15 cellular contexts compared by ENCODE assay signal in the genomic region with DNA sequence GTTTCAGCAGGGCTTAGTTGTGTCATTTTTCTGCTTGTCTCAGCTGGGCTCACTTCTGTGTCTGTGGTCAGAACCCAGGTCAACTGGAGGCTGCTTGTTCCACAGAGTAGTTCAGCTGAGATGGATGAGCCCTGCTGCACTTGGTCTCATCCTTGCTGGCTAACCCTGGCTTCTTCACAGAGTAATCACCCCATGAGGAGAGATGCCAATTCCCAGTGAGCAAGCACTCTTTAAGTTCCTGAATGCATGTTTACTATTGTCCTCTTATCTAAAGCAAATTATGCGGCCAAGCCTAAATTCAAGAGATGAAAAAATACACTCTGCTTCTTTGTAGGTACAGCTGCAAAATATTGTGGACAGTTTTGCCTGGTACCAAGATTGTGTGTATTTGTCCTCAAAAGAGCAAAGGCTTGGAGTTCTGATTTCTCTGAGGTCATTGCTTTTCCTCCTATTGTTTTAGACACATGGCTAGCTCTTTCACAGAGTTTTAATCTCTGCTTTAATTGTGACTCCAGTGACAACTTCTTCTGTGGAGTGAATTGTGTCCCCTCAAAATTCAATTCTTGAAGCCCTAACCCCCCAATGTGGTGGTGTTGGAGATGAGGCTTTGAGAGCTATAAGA.
DNase-seq lines count a peak whose midpoint lies in the region; ATAC-seq, FAIRE-seq and TF ChIP-seq lines count a peak whose summit lies in the region.
"Had no signal": no experiment of that assay in that cellular context is flagged by ENCODE, and none has a peak within 500 bp of the region (broad histone marks: within the 10 kb centered on the region; RNA-seq: fewer than 3 reads in every experiment).

No MANE protein-coding gene starts in this region.

- H3K4me1 Mint-ChIP-seq in activated CD4-positive, alpha-beta memory T cell treated with anti-CD3 and anti-CD28 coated beads for 36 hours (ENCODE audit: low read depth), result no peaks in the 10 kb centered on the region
- H3K4me1 Mint-ChIP-seq in activated T-helper 1 cell treated with anti-CD3 and anti-CD28 coated beads, Interleukin-12 subunit alpha, Interleukin-12 subunit beta, Interleukin-2, Interleukin-4 antibody, amounts not matched to agents 30 ng/mL and 10 ng/mL and 1 ng/mL, durations not matched to agents 14 hours and 24 hours and 36 hours (ENCODE audit: low read depth), result no peaks in the 10 kb centered on the region
- H3K4me1 Mint-ChIP-seq: activated naive CD4-positive, alpha-beta T cell treated with anti-CD3 and anti-CD28 coated beads, Interleukin-2, amount 50 U/mL, for 24 hours had no signal

- H3K4me3 Mint-ChIP-seq in activated CD4-positive, alpha-beta memory T cell treated with anti-CD3 and anti-CD28 coated beads for 36 hours, result no peak overlapping the region
- H3K4me3 Mint-ChIP-seq in activated T-helper 1 cell treated with anti-CD3 and anti-CD28 coated beads, Interleukin-12 subunit alpha, Interleukin-12 subunit beta, Interleukin-2, Interleukin-4 antibody, amounts not matched to agents 30 ng/mL and 10 ng/mL and 1 ng/mL, durations not matched to agents 14 hours and 24 hours and 36 hours, result no peak overlapping the region
- H3K4me3 Mint-ChIP-seq: activated naive CD4-positive, alpha-beta T cell treated with anti-CD3 and anti-CD28 coated beads, Interleukin-2, amount 50 U/mL, for 24 hours; WTC11 had no signal

- H3K4me2 ChIP-seq in keratinocyte (ENCODE audit: control insufficient read depth, extremely low read depth, insufficient read depth, low read depth, low read length), result no peak overlapping the region

- H3K27ac ChIP-seq in left ventricle myocardium inferior (replicated peaks), result peak overlapping the region; percentile 26
- H3K27ac ChIP-seq in keratinocyte (ENCODE audit: control insufficient read depth, insufficient read depth, low read length), result no peak overlapping the region
- H3K27ac ChIP-seq: lower lobe of right lung had no signal

- no peaks in the 10 kb centered on the region for H4K20me1 ChIP-seq in keratinocyte (ENCODE audit: control insufficient read depth, extremely low read depth, insufficient read depth, low read length)

- peak overlapping the region; percentile 54 for H2AFZ ChIP-seq in keratinocyte (ENCODE audit: control insufficient read depth, low read length)

- intact Hi-C loops in left ventricle myocardium inferior (cut with micrococcal nuclease), result no loop called here
- intact Hi-C loops in left ventricle myocardium superior (cut with micrococcal nuclease), result no loop called here
- intact Hi-C loops in activated CD4-positive, alpha-beta memory T cell treated with anti-CD3 and anti-CD28 coated beads for 36 hours (cut with micrococcal nuclease), result no loop called here
- intact Hi-C loops in activated T-helper 1 cell treated with anti-CD3 and anti-CD28 coated beads, Interleukin-12 subunit alpha, Interleukin-12 subunit beta, Interleukin-2, Interleukin-4 antibody, amounts not matched to agents 30 ng/mL and 10 ng/mL and 1 ng/mL, durations not matched to agents 14 hours and 24 hours and 36 hours (cut with micrococcal nuclease), result no loop called here

- no peaks in the 10 kb centered on the region for H3K9me1 ChIP-seq in keratinocyte (ENCODE audit: control insufficient read depth, extremely low read depth, insufficient read depth, low read length)

- H3K9me3 ChIP-seq in left ventricle myocardium inferior (replicated peaks) (peaks cover 7% of the 10 kb centered on the region), keratinocyte (ENCODE audit: control insufficient read depth, low read depth, low read length) (no peaks in the 10 kb centered on the region)
- H3K9me3 ChIP-seq: lower lobe of right lung had no signal

- POLR2A ChIA-PET in activated CD4-positive, alpha-beta memory T cell treated with anti-CD3 and anti-CD28 coated beads for 36 hours (lab: Charles Lee), result no interaction called here

- ATAC-seq in left ventricle myocardium superior, result no peak
- ATAC-seq: stimulated activated naive CD8-positive, alpha-beta T cell treated with anti-CD3 and anti-CD28 coated beads, Interleukin-15, Interleukin-2, amounts not matched to agents 100 U/mL and 50 U/mL, for 24 hours; WTC11 had no signal

- no peak for TF ChIP-seq CTCF in left ventricle myocardium inferior (IDR thresholded peaks at IDR 0.05; ENCODE audit: borderline replicate concordance)
- no peak for TF ChIP-seq CTCF in astrocyte of the spinal cord (IDR thresholded peaks at IDR 0.05; ENCODE audit: low read depth, low read length)
- no peak for TF ChIP-seq CTCF in keratinocyte (optimal IDR thresholded peaks at IDR 0.05 in 1 of 3, IDR thresholded peaks at IDR 0.05 in 1 of 3, conservative IDR thresholded peaks at IDR 0.05 in 1 of 3; ENCODE audit: extremely low read depth in 1 of 3, insufficient read depth in 2 of 3, low read length in 3 of 3)

- H3K27me3 ChIP-seq in left ventricle myocardium inferior (ENCODE audit: low read depth), result no peaks in the 10 kb centered on the region
- no peaks in the 10 kb centered on the region for H3K27me3 ChIP-seq in keratinocyte (ENCODE audit: control insufficient read depth, extremely low read depth, insufficient read depth, low read length)

- dilution Hi-C loops in keratinocyte (cut with MboI; ENCODE audit: extremely low pct_ligation_motif_present, low sequenced_read_pairs), result no loop called here

- no peaks in the 10 kb centered on the region for H3K27me3 Mint-ChIP-seq in activated CD4-positive, alpha-beta memory T cell treated with anti-CD3 and anti-CD28 coated beads for 36 hours
- H3K27me3 Mint-ChIP-seq in activated T-helper 1 cell treated with anti-CD3 and anti-CD28 coated beads, Interleukin-12 subunit alpha, Interleukin-12 subunit beta, Interleukin-2, Interleukin-4 antibody, amounts not matched to agents 30 ng/mL and 10 ng/mL and 1 ng/mL, durations not matched to agents 14 hours and 24 hours and 36 hours (ENCODE audit: insufficient read depth), result no peaks in the 10 kb centered on the region
- H3K27me3 Mint-ChIP-seq: activated naive CD4-positive, alpha-beta T cell treated with anti-CD3 and anti-CD28 coated beads, Interleukin-2, amount 50 U/mL, for 24 hours had no signal

- H3K36me3 Mint-ChIP-seq in activated CD4-positive, alpha-beta memory T cell treated with anti-CD3 and anti-CD28 coated beads for 36 hours, result no peaks in the 10 kb centered on the region
- no peaks in the 10 kb centered on the region for H3K36me3 Mint-ChIP-seq in activated T-helper 1 cell treated with anti-CD3 and anti-CD28 coated beads, Interleukin-12 subunit alpha, Interleukin-12 subunit beta, Interleukin-2, Interleukin-4 antibody, amounts not matched to agents 30 ng/mL and 10 ng/mL and 1 ng/mL, durations not matched to agents 14 hours and 24 hours and 36 hours (ENCODE audit: low read depth)
- H3K36me3 Mint-ChIP-seq: activated naive CD4-positive, alpha-beta T cell treated with anti-CD3 and anti-CD28 coated beads, Interleukin-2, amount 50 U/mL, for 24 hours had no signal

- H3K36me3 ChIP-seq in left ventricle myocardium inferior, result no peaks in the 10 kb centered on the region
- H3K36me3 ChIP-seq in keratinocyte (ENCODE audit: control insufficient read depth in 2 of 2, extremely low read depth in 1 of 2, insufficient read depth in 2 of 2, low read length in 2 of 2), result no peaks in the 10 kb centered on the region
- H3K36me3 ChIP-seq: lower lobe of right lung had no signal

- peaks cover 10% of the 10 kb centered on the region for H3K9me3 Mint-ChIP-seq in activated CD4-positive, alpha-beta memory T cell treated with anti-CD3 and anti-CD28 coated beads for 36 hours
- H3K9me3 Mint-ChIP-seq in activated T-helper 1 cell treated with anti-CD3 and anti-CD28 coated beads, Interleukin-12 subunit alpha, Interleukin-12 subunit beta, Interleukin-2, Interleukin-4 antibody, amounts not matched to agents 30 ng/mL and 10 ng/mL and 1 ng/mL, durations not matched to agents 14 hours and 24 hours and 36 hours, result no peaks in the 10 kb centered on the region

- CTCF ChIA-PET in activated CD4-positive, alpha-beta memory T cell treated with anti-CD3 and anti-CD28 coated beads for 36 hours (lab: Charles Lee), result no interaction called here

- no peaks in the 10 kb centered on the region for H3K79me2 ChIP-seq in keratinocyte (ENCODE audit: control insufficient read depth, insufficient read depth, low read length)

- H3K4me1 ChIP-seq in left ventricle myocardium inferior (peaks cover 18% of the 10 kb centered on the region), keratinocyte (ENCODE audit: control insufficient read depth, extremely low read depth, insufficient read depth, low read length) (peaks cover 16% of the 10 kb centered on the region)
- H3K4me1 ChIP-seq: lower lobe of right lung had no signal

- in situ Hi-C loops in astrocyte of the spinal cord (cut with HindIII; ENCODE audit: low sequenced_read_pairs), result no loop called here

- DNase-seq in left ventricle myocardium inferior (no peak), left ventricle myocardium superior (no peak), astrocyte of the spinal cord (ENCODE audit: low read depth, low spot score) (peak; percentile 77), keratinocyte (ENCODE audit: low read depth, low spot score) (no peak), NCI-H1417 treated with DMSO at 0.1 percent for 48 hours (lab: John Stamatoyannopoulos, UW) (no peak)
- no peak for DNase-seq in activated CD4-positive, alpha-beta memory T cell treated with anti-CD3 and anti-CD28 coated beads for 36 hours
- no peak for DNase-seq in activated T-helper 1 cell treated with anti-CD3 and anti-CD28 coated beads, Interleukin-12 subunit alpha, Interleukin-12 subunit beta, Interleukin-2, Interleukin-4 antibody, amounts not matched to agents 30 ng/mL and 10 ng/mL and 1 ng/mL, durations not matched to agents 14 hours and 24 hours and 36 hours (ENCODE audit: low spot score)
- DNase-seq in stimulated activated CD4-positive, alpha-beta T cell treated with anti-CD3 and anti-CD28 coated beads, Interleukin-1b, Interleukin-23, amount 100 ng/mL, for 48 hours, result no peak
- DNase-seq: 8988T; activated CD8-positive, alpha-beta memory T cell treated with anti-CD3 and anti-CD28 coated beads, Interleukin-2, amount 50 U/mL, for 4 hours; hypothalamus; lower lobe of right lung; stimulated activated naive CD8-positive, alpha-beta T cell treated with anti-CD3 and anti-CD28 coated beads, Interleukin-15, Interleukin-2, amounts not matched to agents 100 U/mL and 50 U/mL, for 24 hours had no signal

- FAIRE-seq in keratinocyte (lab: Jason Lieb, UNC), result no peak

- H3K27ac Mint-ChIP-seq in activated CD4-positive, alpha-beta memory T cell treated with anti-CD3 and anti-CD28 coated beads for 36 hours, result no peak overlapping the region
- no peak overlapping the region for H3K27ac Mint-ChIP-seq in activated T-helper 1 cell treated with anti-CD3 and anti-CD28 coated beads, Interleukin-12 subunit alpha, Interleukin-12 subunit beta, Interleukin-2, Interleukin-4 antibody, amounts not matched to agents 30 ng/mL and 10 ng/mL and 1 ng/mL, durations not matched to agents 14 hours and 24 hours and 36 hours
- H3K27ac Mint-ChIP-seq: activated naive CD4-positive, alpha-beta T cell treated with anti-CD3 and anti-CD28 coated beads, Interleukin-2, amount 50 U/mL, for 24 hours; WTC11 had no signal

- H3K9ac ChIP-seq in keratinocyte (ENCODE audit: control insufficient read depth, extremely low read depth, insufficient read depth, low read length), result no peak overlapping the region

- no peak overlapping the region for H3K4me3 ChIP-seq in left ventricle myocardium inferior
- H3K4me3 ChIP-seq in astrocyte of the spinal cord (ENCODE audit: low read depth, low read length), result no peak overlapping the region
- no peak overlapping the region for H3K4me3 ChIP-seq in keratinocyte (ENCODE audit: control insufficient read depth in 2 of 3, extremely low read depth in 1 of 3, insufficient read depth in 2 of 3, low read depth in 1 of 3, low read length in 3 of 3)
- H3K4me3 ChIP-seq: lower lobe of right lung had no signal
